In genomic region chr2:68850524-68850923, GRCh38 we compare ENCODE assay signal across 29 cellular contexts. TPM values are rescaled to one million over a fixed set of nuclear protein-coding genes. Genes with fewer than 3 reads are reported as not detected.
"Had no signal": no experiment of that assay in that cellular context is flagged by ENCODE, and none has a peak within 500 bp of the region (broad histone marks: within the 10 kb centered on the region; RNA-seq: fewer than 3 reads in every experiment).

No MANE protein-coding gene starts in this region.

- H3K36me3 ChIP-seq: ascending aorta had no signal

- H3K4me3 Mint-ChIP-seq: activated CD4-positive, alpha-beta T cell treated with anti-CD3 and anti-CD28 coated beads, Interleukin-2, amount 10 ng/mL, durations not matched to agents 24 days and 14 days; activated CD8-positive, alpha-beta memory T cell treated with anti-CD3 and anti-CD28 coated beads, Interleukin-2, amount 10 ng/mL, durations not matched to agents 7 days and 5 days; activated naive CD8-positive, alpha-beta T cell treated with anti-CD3 and anti-CD28 coated beads, Interleukin-2, amount 50 U/mL, for 24 hours; activated T-cell treated with anti-CD3 and anti-CD28 coated beads, Interleukin-2, amount 50 U/mL, for 4 hours; T-helper 17 cell; WTC11 had no signal

- H3K4me1 ChIP-seq: ascending aorta, body of pancreas had no signal

- H3K4me2 ChIP-seq: PC-9 had no signal

- H3K9me3 ChIP-seq: ascending aorta, body of pancreas had no signal

- H2AFZ ChIP-seq: PC-9 had no signal

- ATAC-seq: activated CD8-positive, alpha-beta memory T cell treated with anti-CD3 and anti-CD28 coated beads, Interleukin-2, amount 10 ng/mL, durations not matched to agents 7 days and 5 days; activated naive CD4-positive, alpha-beta T cell treated with anti-CD3 and anti-CD28 coated beads, Interleukin-2, amount 50 U/mL, for 72 hours; activated naive CD8-positive, alpha-beta T cell treated with anti-CD3 and anti-CD28 coated beads, Interleukin-2, amount 50 U/mL, for 24 hours; activated T-cell treated with anti-CD3 and anti-CD28 coated beads, Interleukin-2, amount 50 U/mL, for 4 hours; body of pancreas; T-helper 17 cell; WTC11 had no signal

- H3K9me3 Mint-ChIP-seq: activated naive CD4-positive, alpha-beta T cell treated with anti-CD3 and anti-CD28 coated beads, Interleukin-2, amount 50 U/mL, for 72 hours; activated naive CD8-positive, alpha-beta T cell treated with anti-CD3 and anti-CD28 coated beads, Interleukin-2, amount 50 U/mL, for 24 hours; activated T-cell treated with anti-CD3 and anti-CD28 coated beads, Interleukin-2, amount 50 U/mL, for 4 hours; WTC11 had no signal

- H3K4me1 Mint-ChIP-seq: activated CD4-positive, alpha-beta T cell treated with anti-CD3 and anti-CD28 coated beads, Interleukin-2, amount 10 ng/mL, durations not matched to agents 24 days and 14 days; activated CD8-positive, alpha-beta memory T cell treated with anti-CD3 and anti-CD28 coated beads, Interleukin-2, amount 10 ng/mL, durations not matched to agents 7 days and 5 days; activated naive CD8-positive, alpha-beta T cell treated with anti-CD3 and anti-CD28 coated beads, Interleukin-2, amount 50 U/mL, for 24 hours; T-helper 17 cell had no signal

- H3K4me3 ChIP-seq: ascending aorta, body of pancreas, PC-9 had no signal

- DNase-seq: activated CD4-positive, alpha-beta T cell treated with anti-CD3 and anti-CD28 coated beads, Interleukin-2, amount 10 ng/mL, durations not matched to agents 24 days and 14 days; activated CD4-positive, alpha-beta T cell treated with anti-CD3 and anti-CD28 coated beads, Interleukin-2, amount 50 U/mL, for 48 hours; activated CD4-positive, CD25-positive, alpha-beta regulatory T cell treated with anti-CD3 and anti-CD28 coated beads, Interleukin-2, amount 50 U/mL, for 72 hours; activated CD8-positive, alpha-beta memory T cell treated with anti-CD3 and anti-CD28 coated beads, Interleukin-2, amount 10 ng/mL, durations not matched to agents 7 days and 5 days; activated effector memory CD4-positive, alpha-beta T cell treated with anti-CD3 and anti-CD28 coated beads, Interleukin-2, amount 50 U/mL, for 16 hours; activated naive CD4-positive, alpha-beta T cell treated with Interleukin-2 at 50 U/mL for 16 hours; activated naive CD8-positive, alpha-beta T cell treated with anti-CD3 and anti-CD28 coated beads, Interleukin-2, amount 50 U/mL, for 24 hours; activated T-cell treated with anti-CD3 and anti-CD28 coated beads, Interleukin-2, amount 50 U/mL, for 4 hours; amniotic stem cell; body of pancreas; KG1; NCI-H1092; NCI-H1417; NCI-H1694; NCI-H2029; NCI-H2107; NCI-H2171 treated with DMSO at 0.1 percent for 48 hours; NCI-H226; NCI-H510A; NCI-H69; PC-9; SHP77 treated with DMSO at 0.1 percent for 48 hours; T-helper 17 cell; T-helper 9 cell had no signal

- H3K36me3 Mint-ChIP-seq: activated CD8-positive, alpha-beta memory T cell treated with anti-CD3 and anti-CD28 coated beads, Interleukin-2, amount 10 ng/mL, durations not matched to agents 7 days and 5 days; activated naive CD4-positive, alpha-beta T cell treated with anti-CD3 and anti-CD28 coated beads, Interleukin-2, amount 50 U/mL, for 72 hours; WTC11 had no signal

- H3K27ac ChIP-seq: ascending aorta, body of pancreas, PC-9 had no signal

- H3K27ac Mint-ChIP-seq: activated CD4-positive, alpha-beta T cell treated with anti-CD3 and anti-CD28 coated beads, Interleukin-2, amount 10 ng/mL, durations not matched to agents 24 days and 14 days; activated CD8-positive, alpha-beta memory T cell treated with anti-CD3 and anti-CD28 coated beads, Interleukin-2, amount 10 ng/mL, durations not matched to agents 7 days and 5 days; activated naive CD4-positive, alpha-beta T cell treated with anti-CD3 and anti-CD28 coated beads, Interleukin-2, amount 50 U/mL, for 72 hours; activated naive CD8-positive, alpha-beta T cell treated with anti-CD3 and anti-CD28 coated beads, Interleukin-2, amount 50 U/mL, for 24 hours; T-helper 17 cell; WTC11 had no signal

- H3K27me3 ChIP-seq: ascending aorta, body of pancreas had no signal

RNA-seq across cellular contexts. Expression of gene BMP10, which starts 20.7 kb away (rescaled TPM):
- total RNA-seq: activated CD4-positive, alpha-beta T cell treated with anti-CD3 and anti-CD28 coated beads, Interleukin-2, amount 10 ng/mL, durations not matched to agents 24 days and 14 days; activated CD8-positive, alpha-beta memory T cell treated with anti-CD3 and anti-CD28 coated beads, Interleukin-2, amount 10 ng/mL, durations not matched to agents 7 days and 5 days; activated naive CD4-positive, alpha-beta T cell treated with anti-CD3 and anti-CD28 coated beads, Interleukin-2, amount 50 U/mL, for 72 hours; activated T-cell treated with anti-CD3 and anti-CD28 coated beads, Interleukin-2, amount 50 U/mL, for 4 hours; ascending aorta; body of pancreas; bronchial epithelial cell; MCF 10A; PC-9; T-helper 17 cell; WTC11 had no signal
